8 cellular contexts compared by ENCODE assay signal in the genomic region with DNA sequence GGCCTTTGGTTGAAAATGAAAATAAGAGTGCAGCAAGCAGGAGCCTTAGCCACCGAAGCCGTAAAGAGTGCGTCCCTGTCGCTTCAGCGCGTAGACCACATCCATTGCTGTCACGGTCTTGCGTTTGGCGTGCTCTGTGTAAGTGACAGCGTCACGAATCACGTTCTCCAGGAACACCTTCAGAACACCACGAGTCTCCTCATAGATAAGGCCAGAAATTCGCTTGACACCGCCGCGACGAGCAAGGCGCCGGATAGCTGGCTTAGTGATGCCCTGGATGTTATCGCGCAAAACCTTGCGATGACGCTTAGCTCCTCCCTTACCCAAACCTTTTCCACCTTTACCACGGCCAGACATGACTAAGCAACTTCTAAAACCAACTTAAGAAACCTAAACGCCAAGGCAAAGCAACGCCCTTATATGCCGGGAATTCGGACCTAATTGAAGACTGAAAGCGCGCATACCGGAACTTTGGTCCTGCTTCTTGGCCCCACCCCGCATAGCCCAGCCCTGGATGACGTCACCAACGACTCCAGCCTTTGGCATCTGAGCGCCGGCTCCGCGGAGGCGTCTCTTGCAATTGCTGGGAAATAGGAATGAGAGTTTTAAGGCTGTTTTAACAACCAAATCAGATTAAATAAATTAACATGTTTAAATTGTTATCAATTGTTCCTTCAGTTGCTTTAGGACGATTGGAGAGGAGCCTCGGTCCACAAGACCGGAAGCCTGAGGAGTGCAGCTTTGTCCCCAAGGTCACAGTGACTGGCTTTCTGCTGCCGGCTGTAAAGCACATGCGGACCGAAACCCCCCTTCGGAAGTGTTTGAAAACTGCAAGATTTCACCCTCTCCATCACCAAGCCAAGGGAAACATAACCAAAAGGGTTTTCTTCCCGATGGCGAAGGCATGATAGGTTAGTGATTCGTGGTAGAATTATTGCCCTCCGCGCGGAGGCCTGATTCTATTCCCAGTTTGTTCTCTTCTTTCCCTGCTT.
DNase-seq lines count a peak whose midpoint lies in the region; ATAC-seq and TF ChIP-seq lines count a peak whose summit lies in the region.

No MANE protein-coding gene starts in this region.

- H3K9me3 Mint-ChIP-seq in IgD-negative memory B cell = peaks cover 0 to 4% (median 4%) of the 10 kb centered on the region in 3 donors

- H3K27ac Mint-ChIP-seq in IgD-negative memory B cell = peak overlapping the region; percentile 93 to 100 (median 100)

- TF ChIP-seq CTCF in epithelial cell of proximal tubule (conservative IDR thresholded peaks at IDR 0.05; ENCODE audit: low read depth, low read length) = no peak

- peak overlapping the region; percentile 72 for H3K4me3 ChIP-seq in epithelial cell of proximal tubule (ENCODE audit: low read depth, low read length)

- peak; percentile 70 for ATAC-seq in GM21576 (IDR thresholded peaks at IDR 0.05; ENCODE audit: unreplicated experiment)

- peaks cover 2% of the 10 kb centered on the region for H3K27me3 Mint-ChIP-seq in IgD-negative memory B cell

- H3K36me3 Mint-ChIP-seq in IgD-negative memory B cell = peaks cover 4% of the 10 kb centered on the region

- DNase-seq in DMS114 treated with DMSO at 0.1 percent for 48 hours (lab: John Stamatoyannopoulos, UW; ENCODE audit: unreplicated experiment) (peak; percentile 98), OCI-M2 (lab: John Stamatoyannopoulos, UW; ENCODE audit: unreplicated experiment) (peak; percentile 99), epithelial cell of proximal tubule (ENCODE audit: low read depth) (peak; percentile 96), mucosa of gallbladder (ENCODE audit: low spot score) (peak; percentile 99)
- peak; percentile 88 for DNase-seq in activated T-cell treated with anti-CD3 and anti-CD28 coated beads, Interleukin-2, amount 50 U/mL, for 1 hour
- peak; percentile 92 for DNase-seq in stimulated activated CD8-positive, alpha-beta memory T cell treated with anti-CD3 and anti-CD28 coated beads, Interleukin-4, amount 100 ng/mL, for 24 hours (ENCODE audit: low read depth)

- H3K4me1 Mint-ChIP-seq in IgD-negative memory B cell = peaks cover 5 to 16% (median 7%) of the 10 kb centered on the region in 3 donors

- peak overlapping the region; percentile 86 to 96 (median 96) for H3K4me3 Mint-ChIP-seq in IgD-negative memory B cell

Comparison
In these comparisons a context has a peak if more than half of its experiments do, and no peak if none do; other contexts are left out.
1. Peak in every context shown above with its lines: DNase-seq, ATAC-seq and H3K4me3 ChIP-seq.